21 cellular contexts compared by ENCODE assay signal in genomic region chr6:165766026-165766425, GRCh38.
"Had no signal": no experiment of that assay in that cellular context is flagged by ENCODE, and none has a peak within 500 bp of the region (broad histone marks: within the 10 kb centered on the region; RNA-seq: fewer than 3 reads in every experiment).

No MANE protein-coding gene starts in this region.

- H3K4me3 Mint-ChIP-seq: activated T-cell treated with anti-CD3 and anti-CD28 coated beads, Interleukin-2, amount 50 U/mL, for 72 hours; memory B cell; natural killer cell; stimulated activated memory B cell treated with anti-CD40 and anti-IgM and Interleukin-4, amounts not matched to agents 10 μg/mL and 1 μg/mL and 100 μg/mL, for 72 hours; stimulated activated naive CD8-positive, alpha-beta T cell treated with anti-CD3 and anti-CD28 coated beads, Interleukin-15, amount 100 ng/mL, for 72 hours; WTC11 had no signal

- FAIRE-seq: colon, endometrium, islet of Langerhans had no signal

- H3K27me3 Mint-ChIP-seq: stimulated activated memory B cell treated with anti-CD40 and anti-IgM and Interleukin-4, amounts not matched to agents 10 μg/mL and 1 μg/mL and 100 μg/mL, for 72 hours had no signal

- H3K9me3 Mint-ChIP-seq: stimulated activated naive CD8-positive, alpha-beta T cell treated with anti-CD3 and anti-CD28 coated beads, Interleukin-15, amount 100 ng/mL, for 72 hours had no signal

- H3K27ac ChIP-seq: foreskin keratinocyte, right lobe of liver, suprapubic skin, tibial nerve had no signal

- H3K4me1 Mint-ChIP-seq: memory B cell; natural killer cell; stimulated activated memory B cell treated with anti-CD40 and anti-IgM and Interleukin-4, amounts not matched to agents 10 μg/mL and 1 μg/mL and 100 μg/mL, for 72 hours; stimulated activated naive CD8-positive, alpha-beta T cell treated with anti-CD3 and anti-CD28 coated beads, Interleukin-15, amount 100 ng/mL, for 72 hours; WTC11 had no signal

- H3K27me3 ChIP-seq: foreskin keratinocyte, right lobe of liver, tibial nerve had no signal

- DNase-seq: activated naive CD4-positive, alpha-beta T cell; activated T-cell treated with anti-CD3 and anti-CD28 coated beads for 4 hours; activated T-cell treated with anti-CD3 and anti-CD28 coated beads, Interleukin-2, amount 50 U/mL, for 72 hours; effector CD8-positive, alpha-beta T cell; foreskin keratinocyte; left ventricle myocardium superior; natural killer cell; posterior cingulate gyrus; right lobe of liver; stimulated activated CD4-positive, alpha-beta T cell treated with anti-CD3 and anti-CD28 coated beads, Interleukin-4, amount 100 ng/mL, for 24 hours; stimulated activated naive CD8-positive, alpha-beta T cell treated with anti-CD3 and anti-CD28 coated beads, Interleukin-15, amount 100 ng/mL, for 72 hours had no signal

- H3K4me1 ChIP-seq: foreskin keratinocyte, suprapubic skin, tibial nerve had no signal

- H3K36me3 ChIP-seq: right lobe of liver, suprapubic skin, tibial nerve had no signal

- H3K36me3 Mint-ChIP-seq: activated naive CD4-positive, alpha-beta T cell treated with anti-CD3 and anti-CD28 coated beads, Interleukin-2, amount 50 U/mL, for 72 hours; memory B cell; natural killer cell; stimulated activated memory B cell treated with anti-CD40 and anti-IgM and Interleukin-4, amounts not matched to agents 10 μg/mL and 1 μg/mL and 100 μg/mL, for 72 hours; WTC11 had no signal

- H3K27ac Mint-ChIP-seq: activated naive CD4-positive, alpha-beta T cell treated with anti-CD3 and anti-CD28 coated beads, Interleukin-2, amount 50 U/mL, for 72 hours; activated T-cell treated with anti-CD3 and anti-CD28 coated beads, Interleukin-2, amount 50 U/mL, for 72 hours; memory B cell; natural killer cell; stimulated activated memory B cell treated with anti-CD40 and anti-IgM and Interleukin-4, amounts not matched to agents 10 μg/mL and 1 μg/mL and 100 μg/mL, for 72 hours; stimulated activated naive CD8-positive, alpha-beta T cell treated with anti-CD3 and anti-CD28 coated beads, Interleukin-15, amount 100 ng/mL, for 72 hours; WTC11 had no signal

- H3K4me3 ChIP-seq: right lobe of liver, suprapubic skin, tibial nerve had no signal

- ATAC-seq: activated naive CD4-positive, alpha-beta T cell treated with anti-CD3 and anti-CD28 coated beads, Interleukin-2, amount 50 U/mL, for 72 hours; activated T-cell treated with anti-CD3 and anti-CD28 coated beads, Interleukin-2, amount 50 U/mL, for 72 hours; esophagus mucosa; foreskin keratinocyte; left ventricle myocardium superior; natural killer cell; stimulated activated memory B cell treated with anti-CD40 and anti-IgM and Interleukin-4, amounts not matched to agents 10 μg/mL and 1 μg/mL and 100 μg/mL, for 72 hours; stimulated activated naive CD8-positive, alpha-beta T cell treated with anti-CD3 and anti-CD28 coated beads, Interleukin-15, amount 100 ng/mL, for 72 hours; WTC11 had no signal

- H3K9me3 ChIP-seq: right lobe of liver had no signal
